Comparison of ENCODE assay signal across 8 cellular contexts in genomic region chr2:241272722-241273551, GRCh38. TPM values are rescaled to one million over a fixed set of nuclear protein-coding genes. Genes with fewer than 3 reads are reported as not detected.
DNase-seq lines count a peak whose midpoint lies in the region; ATAC-seq and TF ChIP-seq lines count a peak whose summit lies in the region.

No MANE protein-coding gene starts in this region.

- H3K27ac ChIP-seq in right cardiac atrium (ENCODE audit: low read length) = peak overlapping the region; percentile 60
- peak overlapping the region; percentile 25 for H3K27ac ChIP-seq in rectal smooth muscle tissue (ENCODE audit: low read depth, low read length)

- ATAC-seq in HG03135 (IDR thresholded peaks at IDR 0.05; ENCODE audit: unreplicated experiment) (peak; percentile 49), SK-N-SH treated with all-trans-retinoic acid at 6 μM for 48 hours (peak; percentile 85), right cardiac atrium (peak; percentile 91 to 93), GM18519 (IDR thresholded peaks at IDR 0.05; ENCODE audit: low FRiP score, unreplicated experiment) (no peak)

- peak; percentile 71 for DNase-seq in SIG-M5 treated with dmso at 0.1 percent for 504 hours (lab: John Stamatoyannopoulos, UW; ENCODE audit: unreplicated experiment)
- no peak for DNase-seq in SIG-M5 (lab: John Stamatoyannopoulos, UW)
- peak; percentile 43 for DNase-seq in amniotic stem cell (lab: John Stamatoyannopoulos, UW)
- peak; percentile 87 to 94 (median 93) for DNase-seq in right cardiac atrium

- H3K27me3 ChIP-seq in right cardiac atrium (ENCODE audit: control insufficient read depth, insufficient read depth) (no peaks in the 10 kb centered on the region), rectal smooth muscle tissue (ENCODE audit: control insufficient read depth, insufficient read depth, low read length) (no peaks in the 10 kb centered on the region)

- intact Hi-C loops in right cardiac atrium (cut with DNase I) = loop anchor here in 1 of 4 donors (5.0 kb wide), 1 partner anchor 44 kb away; the partner anchor contains the start of genes HDLBP and SEPTIN2

- no peak overlapping the region for H3K9ac ChIP-seq in rectal smooth muscle tissue (ENCODE audit: low read length)

- no peaks in the 10 kb centered on the region for H3K36me3 ChIP-seq in rectal smooth muscle tissue (ENCODE audit: control insufficient read depth, insufficient read depth, low read length)

- WGBS in right cardiac atrium = 11% methylated on average over 62 of the region's 62 CpGs

- no peaks in the 10 kb centered on the region for H3K9me3 ChIP-seq in right cardiac atrium (ENCODE audit: control insufficient read depth, low read length)

- peaks cover 11% of the 10 kb centered on the region for H3K4me1 ChIP-seq in right cardiac atrium (ENCODE audit: control insufficient read depth, insufficient read depth, low read length)
- peaks cover 10% of the 10 kb centered on the region for H3K4me1 ChIP-seq in rectal smooth muscle tissue (ENCODE audit: control insufficient read depth, insufficient read depth, low read length)

- H3K4me3 ChIP-seq in right cardiac atrium (ENCODE audit: low read length) (peak overlapping the region; percentile 98), rectal smooth muscle tissue (ENCODE audit: low read length) (peak overlapping the region; percentile 78)

TF ChIP-seq in SK-N-SH treated with all-trans-retinoic acid at 6 μM for 48 hours, 23 proteins besides CTCF, POLR2A, EP300 and RAD21:
- TF ChIP-seq ZNF8 (CRISPR knock-in tag; IDR thresholded peaks at IDR 0.05) (no peak), CREB5 (CRISPR knock-in tag; IDR thresholded peaks at IDR 0.05; ENCODE audit: low read depth) (no peak), ARNTL (CRISPR knock-in tag; IDR thresholded peaks at IDR 0.05; ENCODE audit: borderline replicate concordance, low read depth) (no peak), ZC3H10 (CRISPR knock-in tag; IDR thresholded peaks at IDR 0.05) (no peak), ISL1 (CRISPR knock-in tag; IDR thresholded peaks at IDR 0.05) (no peak), GLIS3 (CRISPR knock-in tag; IDR thresholded peaks at IDR 0.05) (no peak), TCF4 (CRISPR knock-in tag; IDR thresholded peaks at IDR 0.05; ENCODE audit: borderline replicate concordance) (no peak), PATZ1 (CRISPR knock-in tag; IDR thresholded peaks at IDR 0.05; ENCODE audit: borderline replicate concordance) (no peak), POU6F1 (CRISPR knock-in tag; IDR thresholded peaks at IDR 0.05; ENCODE audit: borderline replicate concordance, low read depth) (no peak), TOX (CRISPR knock-in tag; IDR thresholded peaks at IDR 0.05; ENCODE audit: borderline replicate concordance) (no peak)
TF ChIP-seq in SK-N-SH treated with all-trans-retinoic acid at 6 μM for 48 hours: peak in this region for 0.

RNA-seq across cellular contexts. Expression of gene HDLBP, which starts 42.5 kb away (rescaled TPM):
- 100 to 1,000 TPM; 368 to 394 (median 376) TPM for total RNA-seq in right cardiac atrium
- polyA plus RNA-seq in right cardiac atrium = 265 TPM

RNA-seq across cellular contexts. Expression of gene SEPTIN2, which starts 42.8 kb away (rescaled TPM):
- 100 to 1,000 TPM; 232 to 335 (median 247) TPM for total RNA-seq in right cardiac atrium
- polyA plus RNA-seq in right cardiac atrium = 153 TPM
